Comparison of ENCODE assay signal across 8 cellular contexts in the genomic region with DNA sequence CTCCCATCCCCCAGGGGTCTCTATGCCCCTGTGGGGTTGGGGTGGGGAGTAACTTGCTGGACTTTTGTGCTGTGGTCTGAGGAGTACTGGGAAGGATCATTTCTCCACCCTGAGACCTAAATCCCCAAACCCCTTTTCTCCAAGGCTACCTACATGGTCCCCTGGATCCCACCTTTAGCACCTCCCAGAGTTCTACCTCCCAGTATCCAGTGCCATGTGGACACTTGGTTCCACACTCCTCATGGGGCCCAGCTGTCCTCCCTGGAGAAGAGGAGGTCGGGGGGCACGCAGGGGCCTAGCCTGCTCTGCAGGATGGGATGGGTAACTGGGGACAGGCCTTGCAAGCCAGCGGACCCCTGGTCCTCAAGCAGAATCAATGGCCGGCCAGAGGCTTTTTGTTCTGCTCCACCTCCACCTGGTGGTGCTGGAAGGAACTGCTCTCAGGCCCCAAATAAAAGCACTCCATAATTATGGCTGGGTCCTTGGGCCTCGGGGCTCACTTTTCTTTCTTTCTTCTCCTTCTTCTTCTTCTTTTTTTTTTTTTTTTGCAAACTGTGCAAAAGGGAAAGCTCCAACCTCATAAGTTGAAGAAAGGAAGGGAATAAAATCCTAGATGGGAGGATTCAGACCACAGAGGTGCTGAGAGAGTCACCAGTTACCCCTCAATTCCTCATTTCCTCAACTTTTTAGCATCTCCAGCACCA.
DNase-seq lines count a peak whose midpoint lies in the region; ATAC-seq and TF ChIP-seq lines count a peak whose summit lies in the region.

No MANE protein-coding gene starts in this region.

- H3K4me3 Mint-ChIP-seq in activated B cell treated with CpG ODN at 0.5 μM for 24 hours = no peak overlapping the region

- peak; percentile 92 for TF ChIP-seq CTCF in AG04450 (IDR thresholded peaks at IDR 0.05; ENCODE audit: low read depth, low read length)
- peak; percentile 81 for TF ChIP-seq CTCF in GM13977 (IDR thresholded peaks at IDR 0.05; ENCODE audit: extremely low read depth, insufficient read depth, missing control alignments)
- peak; percentile 80 for TF ChIP-seq CTCF in Loucy (conservative IDR thresholded peaks at IDR 0.05; ENCODE audit: low read length)
- peak; percentile 64 for TF ChIP-seq CTCF in activated B cell treated with CpG ODN at 0.5 μM for 24 hours (IDR thresholded peaks at IDR 0.05)
- TF ChIP-seq CTCF in kidney epithelial cell (IDR thresholded peaks at IDR 0.05; ENCODE audit: insufficient read depth, low read length, poor library complexity, severe bottlenecking) = peak; percentile 83

- H3K27me3 ChIP-seq in AG04450 (ENCODE audit: control insufficient read depth, insufficient read depth, low read length) = peaks cover 30% of the 10 kb centered on the region
- H3K27me3 ChIP-seq in Loucy (ENCODE audit: insufficient read depth, low read length, poor library complexity, severe bottlenecking) = no peaks in the 10 kb centered on the region
- H3K27me3 ChIP-seq in kidney epithelial cell (ENCODE audit: control insufficient read depth, insufficient read depth, low read length) = peaks cover 21% of the 10 kb centered on the region

- H3K27me3 Mint-ChIP-seq in activated B cell treated with CpG ODN at 0.5 μM for 24 hours = peaks cover 20% of the 10 kb centered on the region

- H3K36me3 ChIP-seq in Loucy (ENCODE audit: insufficient read depth, low read length) = no peaks in the 10 kb centered on the region
- no peaks in the 10 kb centered on the region for H3K36me3 ChIP-seq in kidney epithelial cell (ENCODE audit: control insufficient read depth, insufficient read depth, low read length)

- no peaks in the 10 kb centered on the region for H3K9me2 ChIP-seq in Loucy (replicated peaks; ENCODE audit: low read depth, low read length)

- H3K9ac ChIP-seq in Loucy (ENCODE audit: low read depth, low read length, poor library complexity, severe bottlenecking) = no peak overlapping the region

- no peaks in the 10 kb centered on the region for H3K9me3 Mint-ChIP-seq in activated B cell treated with CpG ODN at 0.5 μM for 24 hours

- POLR2A ChIA-PET in AG04450 (lab: Yijun Ruan, JAX) (no interaction called here), activated B cell treated with CpG ODN at 0.5 μM for 24 hours (lab: Charles Lee) (interaction anchor here (1.8 kb wide), 1 partner anchor 76 kb away, joined by 8 read pairs; no protein-coding TSS in a partner anchor)

- no peaks in the 10 kb centered on the region for H3K36me3 Mint-ChIP-seq in activated B cell treated with CpG ODN at 0.5 μM for 24 hours (ENCODE audit: low read depth)

- DNase-seq in AG04450 (ENCODE audit: low read depth, low spot score) = peak; percentile 15
- peak; percentile 84 for DNase-seq in GM13977 (ENCODE audit: low spot score)
- DNase-seq in activated B cell treated with CpG ODN at 0.5 μM for 24 hours = peak; percentile 45
- peak in 50 of 61 donors; percentile 4 to 75 (median 42) for DNase-seq in caudate nucleus (lab: John Stamatoyannopoulos, UW)
- no peak for DNase-seq in kidney epithelial cell (ENCODE audit: low read depth)
- DNase-seq in stimulated activated CD4-positive, alpha-beta T cell treated with anti-CD3 and anti-CD28 coated beads, Interleukin-1b, Interleukin-23, amount 100 ng/mL, for 4 hours (ENCODE audit: low read depth in 2 of 2) = peak; percentile 47 to 51

- no peak overlapping the region for H3K27ac ChIP-seq in AG04450 (ENCODE audit: low read depth, low read length)
- H3K27ac ChIP-seq in caudate nucleus (ENCODE audit: low read depth, low read length) = peak overlapping the region; percentile 90

- H3K4me1 Mint-ChIP-seq in activated B cell treated with CpG ODN at 0.5 μM for 24 hours = peaks cover 5% of the 10 kb centered on the region

- H3K27ac Mint-ChIP-seq in activated B cell treated with CpG ODN at 0.5 μM for 24 hours = no peak overlapping the region

- CTCF ChIA-PET in AG04450 (lab: Charles Lee) = interaction anchor here (0.6 to 4.0 kb wide), 45 partner anchors 9 to 1188 kb away, joined by 3 to 53 read pairs (median 3); partner anchors contain the start of gene ANKHD1
- CTCF ChIA-PET in activated B cell treated with CpG ODN at 0.5 μM for 24 hours (lab: Charles Lee) = interaction anchor here (0.8 to 2.3 kb wide), 5 partner anchors 72 to 442 kb away, joined by 4 to 19 read pairs (median 7); no protein-coding TSS in a partner anchor

- H3F3A ChIP-seq in Loucy (ENCODE audit: low read depth) = no peaks in the 10 kb centered on the region

- in situ Hi-C loops in GM13977 (cut with MboI; ENCODE audit: low pct_unique_long_range_greater_than_20kb, low sequenced_read_pairs, unreplicated experiment) = no loop called here

- H3K4me2 ChIP-seq in Loucy (ENCODE audit: low read depth, low read length, poor library complexity, severe bottlenecking) = no peak overlapping the region

- H3K9me3 ChIP-seq in AG04450 (ENCODE audit: control insufficient read depth, insufficient read depth, low read length) = no peaks in the 10 kb centered on the region
- no peaks in the 10 kb centered on the region for H3K9me3 ChIP-seq in Loucy (ENCODE audit: insufficient read depth, low read depth, low read length)

- peak; percentile 90 for ATAC-seq in activated B cell treated with CpG ODN at 0.5 μM for 24 hours (ENCODE audit: low read depth)
- ATAC-seq in GM21367 (IDR thresholded peaks at IDR 0.05; ENCODE audit: unreplicated experiment) = no peak

- intact Hi-C loops in activated B cell treated with CpG ODN at 0.5 μM for 24 hours (cut with micrococcal nuclease) = loop anchor here (1.0 kb wide), 4 partner anchors 77 to 442 kb away; no protein-coding TSS in a partner anchor

- H3K4me3 ChIP-seq in AG04450 (ENCODE audit: low read depth, low read length) = no peak overlapping the region
- H3K4me3 ChIP-seq in Loucy (ENCODE audit: low read length, poor library complexity, severe bottlenecking) = no peak overlapping the region
- H3K4me3 ChIP-seq in kidney epithelial cell (ENCODE audit: low read depth, low read length) = no peak overlapping the region

- H4K20me1 ChIP-seq in Loucy (ENCODE audit: insufficient read depth, low read length, poor library complexity, severe bottlenecking) = no peaks in the 10 kb centered on the region

- no peaks in the 10 kb centered on the region for H3K4me1 ChIP-seq in Loucy (ENCODE audit: insufficient read depth, low read length, poor library complexity, severe bottlenecking)

- H3K79me2 ChIP-seq in Loucy (ENCODE audit: insufficient read depth, low read length) = no peaks in the 10 kb centered on the region

- 0 out of 2 replicates have a peak overlapping the region, but pooled peaks have one; percentile 50 for H2AFZ ChIP-seq in Loucy (ENCODE audit: low read length)
